9 cellular contexts compared by ENCODE assay signal in genomic region chr1:25503551-25504426, GRCh38. TPM values are rescaled to one million over a fixed set of nuclear protein-coding genes. Genes with fewer than 3 reads are reported as not detected.
DNase-seq lines count a peak whose midpoint lies in the region; ATAC-seq and TF ChIP-seq lines count a peak whose summit lies in the region.
"Had no signal": no experiment of that assay in that cellular context is flagged by ENCODE, and none has a peak within 500 bp of the region (broad histone marks: within the 10 kb centered on the region; RNA-seq: fewer than 3 reads in every experiment).

No MANE protein-coding gene starts in this region.

- H3K9me1 ChIP-seq in IMR-90 (ENCODE audit: insufficient read depth, low read length), result peaks cover 15% of the 10 kb centered on the region

- H3K79me1 ChIP-seq in IMR-90 (ENCODE audit: low read depth in 1 of 2, low read length in 2 of 2), result 0 out of 4 replicates have a peak, but pooled peaks cover 0 to 4% of the 10 kb centered on the region in 2 experiments

- H4K5ac ChIP-seq in IMR-90 (ENCODE audit: low read depth, low read length), result peak overlapping the region; percentile 78

- H2BK15ac ChIP-seq in IMR-90 (ENCODE audit: low read depth, low read length), result peak overlapping the region; percentile 35; the same call in 1 of the 3 replicates

- no peak for TF ChIP-seq RAD21 in IMR-90 (IDR thresholded peaks at IDR 0.05; ENCODE audit: low read length)

- peaks cover 31% of the 10 kb centered on the region for H3K4me1 Mint-ChIP-seq in mesothelial cell of epicardium

- peak overlapping the region; percentile 19; the same call in 1 of the 2 replicates for H3K56ac ChIP-seq in IMR-90 (ENCODE audit: extremely low read depth, insufficient read depth, low read length)

- H4K20me1 ChIP-seq in IMR-90 (ENCODE audit: insufficient read depth, low read length), result 0 out of 2 replicates have a peak, but pooled peaks cover 4% of the 10 kb centered on the region

- H3K36me3 ChIP-seq in IMR-90 (ENCODE audit: control insufficient read depth, insufficient read depth, low read length), result peaks cover 2% of the 10 kb centered on the region; the same call in 1 of the 2 replicates

- H4K91ac ChIP-seq in IMR-90 (ENCODE audit: insufficient read depth, low read depth, low read length), result peak overlapping the region; percentile 76

- no peaks in the 10 kb centered on the region for H3K27me3 Mint-ChIP-seq in mesothelial cell of epicardium (ENCODE audit: low read depth)
- H3K27me3 Mint-ChIP-seq: stimulated activated naive CD8-positive, alpha-beta T cell treated with anti-CD3 and anti-CD28 coated beads, Interleukin-15, Interleukin-2, amounts not matched to agents 100 ng/mL and 50 ng/mL, for 24 hours had no signal

- H3K27ac Mint-ChIP-seq in mesothelial cell of epicardium, result peak overlapping the region; percentile 69
- H3K27ac Mint-ChIP-seq: stimulated activated naive CD8-positive, alpha-beta T cell treated with anti-CD3 and anti-CD28 coated beads, Interleukin-15, Interleukin-2, amounts not matched to agents 100 ng/mL and 50 ng/mL, for 24 hours had no signal

- CTCF ChIA-PET in IMR-90 (lab: Yijun Ruan, JAX), result interaction anchor here (1.2 to 1.4 kb wide), 3 partner anchors 12 to 17 kb away, joined by 3 to 4 read pairs (median 4); no protein-coding TSS in a partner anchor

- H2BK5ac ChIP-seq in IMR-90 (ENCODE audit: low read depth, low read length, poor library complexity, severe bottlenecking), result peak overlapping the region; percentile 67

- H3K4me3 Mint-ChIP-seq in mesothelial cell of epicardium, result no peak overlapping the region
- H3K4me3 Mint-ChIP-seq: stimulated activated naive CD8-positive, alpha-beta T cell treated with anti-CD3 and anti-CD28 coated beads, Interleukin-15, Interleukin-2, amounts not matched to agents 100 ng/mL and 50 ng/mL, for 24 hours had no signal

- H2AFZ ChIP-seq in IMR-90 (replicated peaks; ENCODE audit: low read length, poor library complexity), result no peak overlapping the region

- no peak for TF ChIP-seq POLR2A in IMR-90 (IDR thresholded peaks at IDR 0.05; ENCODE audit: low read depth, low read length)

- peak overlapping the region; percentile 83 for H2AK5ac ChIP-seq in IMR-90 (ENCODE audit: low read depth, low read length)

- H3K4me3 ChIP-seq in IMR-90 (ENCODE audit: insufficient read depth, low read depth, low read length), result no peak overlapping the region

- BruUV-seq in IMR-90 (replicated peaks; lab: Mats Ljungman, UMichigan), result no TSS peak

- H3K4ac ChIP-seq in IMR-90 (ENCODE audit: low read depth, low read length), result peak overlapping the region; percentile 74

- in situ Hi-C loops in IMR-90 (cut with MboI; ENCODE audit: low sequenced_read_pairs), result loop anchor here (25.0 kb wide), 1 partner anchor 91 kb away; the partner anchor contains the start of gene RHCE

- intact Hi-C loops in IMR-90 (cut with micrococcal nuclease), result no loop called here

- no peak overlapping the region for H2AK9ac ChIP-seq in IMR-90 (replicated peaks; ENCODE audit: low read depth, low read length, poor library complexity)

- no peaks in the 10 kb centered on the region for H3K9me3 Mint-ChIP-seq in mesothelial cell of epicardium
- H3K9me3 Mint-ChIP-seq: stimulated activated naive CD8-positive, alpha-beta T cell treated with anti-CD3 and anti-CD28 coated beads, Interleukin-15, Interleukin-2, amounts not matched to agents 100 ng/mL and 50 ng/mL, for 24 hours had no signal

- H3K14ac ChIP-seq in IMR-90 (replicated peaks; ENCODE audit: low read depth, low read length), result peak overlapping the region; percentile 16

- H3K4me2 ChIP-seq in IMR-90 (ENCODE audit: low read depth, low read length), result no peak overlapping the region

- peak overlapping the region; percentile 52 to 66; a peak in 3 of 4 replicates for H4K8ac ChIP-seq in IMR-90 (ENCODE audit: low read depth in 2 of 2, low read length in 2 of 2)

- no peaks in the 10 kb centered on the region for H3K27me3 ChIP-seq in IMR-90 (ENCODE audit: control insufficient read depth, insufficient read depth, low read length)

- no peak for ATAC-seq in IMR-90 (ENCODE audit: low read depth)
- ATAC-seq in HG03139 (IDR thresholded peaks at IDR 0.05; ENCODE audit: unreplicated experiment), result no peak
- no peak for ATAC-seq in HG03432 (IDR thresholded peaks at IDR 0.05; ENCODE audit: unreplicated experiment)

- dilution Hi-C loops in IMR-90 (cut with HindIII; ENCODE audit: low sequenced_read_pairs, unreplicated experiment), result no loop called here

- peak; percentile 66 for DNase-seq in COLO668 (lab: John Stamatoyannopoulos, UW; ENCODE audit: unreplicated experiment)
- no peak for DNase-seq in IMR-90
- DNase-seq in activated CD4-positive, CD25-positive, alpha-beta regulatory T cell treated with anti-CD3 and anti-CD28 coated beads, Interleukin-2, amount 50 U/mL, for 16 hours (ENCODE audit: low read depth, low spot score), result peak; percentile 42
- peak; percentile 51 for DNase-seq in cerebellar cortex (ENCODE audit: low spot score)
- no peak for DNase-seq in mesothelial cell of epicardium (ENCODE audit: low spot score in 2 of 2, unreplicated experiment in 2 of 2)
- DNase-seq in stimulated activated naive CD4-positive, alpha-beta T cell (lab: John Stamatoyannopoulos, UW), result peak; percentile 58 to 80 (median 68)

- H3K9ac ChIP-seq in IMR-90 (ENCODE audit: low read depth, low read length), result peak overlapping the region; percentile 27; the same call in 1 of the 2 replicates

- WGBS in IMR-90 (ENCODE audit: extremely low coverage in 2 of 2, insufficient read length in 1 of 2), 2 experiments, result 100% methylated on average over 1 of the region's 12 CpGs; no CpG with 5 or more reads in 1 of the 2 experiments

- H3K27ac ChIP-seq in IMR-90 (ENCODE audit: insufficient read depth, low read length), result peak overlapping the region; percentile 57

- POLR2A ChIA-PET in IMR-90 (lab: Charles Lee; ENCODE audit: unreplicated experiment), result no interaction called here

- H2BK120ac ChIP-seq in IMR-90 (ENCODE audit: low read depth, low read length), result peak overlapping the region; percentile 75

- H3K36me3 Mint-ChIP-seq in mesothelial cell of epicardium, result peaks cover 2% of the 10 kb centered on the region

- H3K9me3 ChIP-seq in IMR-90 (ENCODE audit: control insufficient read depth, insufficient read depth, low read length), result no peaks in the 10 kb centered on the region

- TF ChIP-seq CTCF in IMR-90 (conservative IDR thresholded peaks at IDR 0.05; ENCODE audit: low read depth, low read length) (peak; percentile 31), mesothelial cell of epicardium (IDR thresholded peaks at IDR 0.05; ENCODE audit: unreplicated experiment) (peak; percentile 15)

- peak overlapping the region; percentile 82 for H2BK20ac ChIP-seq in IMR-90 (ENCODE audit: low read depth, low read length)

- 0 out of 2 replicates have a peak overlapping the region, but pooled peaks have one; percentile 4 for H3K23ac ChIP-seq in IMR-90 (ENCODE audit: low read depth, low read length)

- peaks cover 38% of the 10 kb centered on the region for H3K4me1 ChIP-seq in IMR-90 (ENCODE audit: control insufficient read depth, insufficient read depth, low read length)

- H3K18ac ChIP-seq in IMR-90 (ENCODE audit: low read depth, low read length), result peak overlapping the region; percentile 53; the same call in 1 of the 2 replicates

TF ChIP-seq in IMR-90, 13 proteins besides CTCF, POLR2A, EP300 and RAD21:
- no peak for TF ChIP-seq NFE2L2 (IDR thresholded peaks at IDR 0.05; ENCODE audit: low read depth, low read length)
- 0 out of 2 replicates have a peak, but pooled peaks have one; percentile 16 for TF ChIP-seq SMC3 (IDR thresholded peaks at IDR 0.05; ENCODE audit: low read depth, low read length)

RNA-seq across cellular contexts. Expression of gene LDLRAP1, which starts 39.6 kb away (rescaled TPM):
- total RNA-seq in IMR-90 (2012; rRNA removed), result 3.6 and 4.5 TPM in 2 replicates
- 13.5 and 14.4 TPM in 2 replicates for polyA plus RNA-seq in IMR-90 (2012; rRNA removed)
- polyA plus RNA-seq in IMR-90 (2012; cell fraction: cytosol; rRNA removed), result 9.9 and 15.1 TPM in 2 replicates
- 19.7 and 24.6 TPM in 2 replicates for polyA plus RNA-seq in IMR-90 (2012; cell fraction: nucleus; rRNA removed; ENCODE audit: low replicate concordance)
- total RNA-seq in mesothelial cell of epicardium, result 9.1 to 10.0 TPM (median 9.9 TPM) in 3 replicates

Comparison
In these comparisons a context has a peak if more than half of its experiments do, and no peak if none do; other contexts are left out.
1. DNase-seq: peak in COLO668 (single experiment), activated CD4-positive, CD25-positive, alpha-beta regulatory T cell treated with anti-CD3 and anti-CD28 coated beads, Interleukin-2, amount 50 U/mL, for 16 hours (single experiment), cerebellar cortex (single experiment) and stimulated activated naive CD4-positive, alpha-beta T cell (6 of 6); none in IMR-90 (single experiment) and mesothelial cell of epicardium (0 of 2).